1 cellular context compared by ENCODE assay signal in genomic region chr1:71980543-71980942, GRCh38.
TF ChIP-seq lines count a peak whose summit lies in the region.

No MANE protein-coding gene starts in this region.

TF ChIP-seq in GM12878, 131 proteins besides CTCF, POLR2A, EP300 and RAD21 (continued from another document):
- TF ChIP-seq CBFB (IDR thresholded peaks at IDR 0.05; ENCODE audit: low read depth) = no peak
- no peak for TF ChIP-seq MYC (IDR thresholded peaks at IDR 0.05; ENCODE audit: insufficient read depth, insufficient read length, insufficient replicate concordance, low read length, severe bottlenecking)
- no peak for TF ChIP-seq ZNF592 (IDR thresholded peaks at IDR 0.05)
- TF ChIP-seq BMI1 (IDR thresholded peaks at IDR 0.05; ENCODE audit: borderline replicate concordance) = no peak
- TF ChIP-seq BACH1 (IDR thresholded peaks at IDR 0.05; ENCODE audit: borderline replicate concordance) = no peak
- no peak for TF ChIP-seq ELK1 (IDR thresholded peaks at IDR 0.05; ENCODE audit: low read depth, low read length)
- TF ChIP-seq IRF3 (IDR thresholded peaks at IDR 0.05) = no peak
- TF ChIP-seq ZBTB40 (IDR thresholded peaks at IDR 0.05; ENCODE audit: borderline replicate concordance) = no peak
